Comparison of ENCODE assay signal across 10 cellular contexts in the genomic region with DNA sequence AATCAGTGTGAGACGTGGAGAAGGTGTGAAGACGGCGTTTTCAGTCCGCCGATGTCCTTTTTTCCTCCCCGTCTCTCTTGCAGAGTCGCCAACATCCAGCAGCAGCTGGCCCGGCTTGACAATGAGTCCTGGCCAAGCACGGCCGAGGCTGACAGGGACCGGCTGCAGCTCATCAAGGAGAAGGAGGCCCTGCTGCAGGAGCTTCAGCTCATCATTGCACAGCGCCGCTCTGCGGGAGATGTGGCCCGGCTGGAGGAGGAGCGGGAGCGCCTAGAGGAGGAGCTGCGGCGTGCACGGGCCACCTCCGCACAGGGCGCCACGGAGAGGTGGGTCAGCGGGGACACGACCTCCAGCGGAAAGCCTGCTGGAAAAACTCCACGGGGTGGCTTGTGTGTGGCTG. TPM values are rescaled to one million over a fixed set of nuclear protein-coding genes. Genes with fewer than 3 reads are reported as not detected.
DNase-seq lines count a peak whose midpoint lies in the region; ATAC-seq and TF ChIP-seq lines count a peak whose summit lies in the region.
"Had no signal": no experiment of that assay in that cellular context is flagged by ENCODE, and none has a peak within 500 bp of the region (broad histone marks: within the 10 kb centered on the region; RNA-seq: fewer than 3 reads in every experiment).

No MANE protein-coding gene starts in this region.

- POLR2A ChIA-PET in activated CD4-positive, alpha-beta T cell treated with anti-CD3 and anti-CD28 coated beads, Interleukin-2, amount 10 ng/mL, durations not matched to agents 7 days and 5 days (lab: Charles Lee) = no interaction called here

- H4K20me1 ChIP-seq in MM.1S (ENCODE audit: insufficient read depth, low read length) (no peaks in the 10 kb centered on the region), fibroblast of lung (ENCODE audit: control insufficient read depth, extremely low read depth, insufficient read depth, low read length) (no peaks in the 10 kb centered on the region)

- peaks cover 57% of the 10 kb centered on the region for H3F3A ChIP-seq in MM.1S (ENCODE audit: insufficient read depth, low read length)

- peak; percentile 19; the same call in 1 of the 2 replicates for TF ChIP-seq CTCF in AG10803 (conservative IDR thresholded peaks at IDR 0.05; ENCODE audit: low read length)
- TF ChIP-seq CTCF in MM.1S (IDR thresholded peaks at IDR 0.05; ENCODE audit: low read length) = no peak
- peak; percentile 12 to 35 for TF ChIP-seq CTCF in fibroblast of lung (conservative IDR thresholded peaks at IDR 0.05 in 1 of 2, IDR thresholded peaks at IDR 0.05 in 1 of 2; ENCODE audit: low read depth in 1 of 2, low read length in 2 of 2)
- TF ChIP-seq CTCF in nephron (IDR thresholded peaks at IDR 0.05; ENCODE audit: unreplicated experiment in 3 of 3) = no peak

- H3K4me1 ChIP-seq in MM.1S (ENCODE audit: low read length) (peaks cover 76% of the 10 kb centered on the region), fibroblast of lung (ENCODE audit: control insufficient read depth, extremely low read depth, insufficient read depth, low read length) (peaks cover 5% of the 10 kb centered on the region)
- H3K4me1 ChIP-seq: ascending aorta had no signal

- H3K4me1 Mint-ChIP-seq in nephron = peaks cover 59% of the 10 kb centered on the region
- peaks cover 56% of the 10 kb centered on the region for H3K4me1 Mint-ChIP-seq in activated CD4-positive, alpha-beta T cell treated with anti-CD3 and anti-CD28 coated beads, Interleukin-2, amount 10 ng/mL, durations not matched to agents 7 days and 5 days

- H3K4me3 Mint-ChIP-seq in nephron = peak overlapping the region in 2 of 3 experiments; percentile 32 to 47
- H3K4me3 Mint-ChIP-seq in activated CD4-positive, alpha-beta T cell treated with anti-CD3 and anti-CD28 coated beads, Interleukin-2, amount 10 ng/mL, durations not matched to agents 7 days and 5 days = no peak overlapping the region

- H3K27ac ChIP-seq in MM.1S (ENCODE audit: low read length) = peak overlapping the region; percentile 100
- H3K27ac ChIP-seq in fibroblast of lung (ENCODE audit: insufficient read depth, low read length) = no peak overlapping the region
- H3K27ac ChIP-seq: ascending aorta had no signal

- H3K9ac ChIP-seq in MM.1S (ENCODE audit: low read length) = peak overlapping the region; percentile 94; the same call in 1 of the 2 replicates
- H3K9ac ChIP-seq in fibroblast of lung (ENCODE audit: insufficient read depth, low read length) = no peak overlapping the region

- H3K36me3 Mint-ChIP-seq in nephron (ENCODE audit: low read depth) = peaks cover 27% of the 10 kb centered on the region
- H3K36me3 Mint-ChIP-seq in activated CD4-positive, alpha-beta T cell treated with anti-CD3 and anti-CD28 coated beads, Interleukin-2, amount 10 ng/mL, durations not matched to agents 7 days and 5 days (ENCODE audit: low read depth) = peaks cover 8% of the 10 kb centered on the region

- H3K9me3 ChIP-seq in MM.1S (replicated peaks; ENCODE audit: insufficient read depth, low read length) = no peaks in the 10 kb centered on the region
- H3K9me3 ChIP-seq in fibroblast of lung (ENCODE audit: control insufficient read depth, insufficient read depth, low read depth, low read length) = no peaks in the 10 kb centered on the region
- H3K9me3 ChIP-seq: ascending aorta, MG63 had no signal

- DNase-seq in AG10803 (ENCODE audit: low read depth) (no peak), MM.1S (no peak), fibroblast of lung (ENCODE audit: low read depth in 2 of 2) (peak in 1 of 2 donors; percentile 68), NCI-H2196 (lab: John Stamatoyannopoulos, UW; ENCODE audit: unreplicated experiment) (no peak), NCI-H345 treated with DMSO at 0.1 percent for 48 hours (lab: John Stamatoyannopoulos, UW; ENCODE audit: unreplicated experiment) (no peak)
- DNase-seq in activated CD4-positive, alpha-beta T cell treated with anti-CD3 and anti-CD28 coated beads, Interleukin-2, amount 10 ng/mL, durations not matched to agents 7 days and 5 days = no peak
- DNase-seq: MG63 had no signal

- H3K36me3 ChIP-seq in MM.1S (replicated peaks; ENCODE audit: insufficient read depth, low read length) (no peaks in the 10 kb centered on the region), fibroblast of lung (ENCODE audit: control insufficient read depth, insufficient read depth, low read length) (peaks cover 3% of the 10 kb centered on the region)
- H3K36me3 ChIP-seq: MG63 had no signal

- peaks cover 5% of the 10 kb centered on the region for H3K27me3 Mint-ChIP-seq in nephron (ENCODE audit: low read depth)
- no peaks in the 10 kb centered on the region for H3K27me3 Mint-ChIP-seq in activated CD4-positive, alpha-beta T cell treated with anti-CD3 and anti-CD28 coated beads, Interleukin-2, amount 10 ng/mL, durations not matched to agents 7 days and 5 days

- H3K27ac Mint-ChIP-seq in nephron = peak overlapping the region; percentile 49 to 91 (median 83)
- no peak overlapping the region for H3K27ac Mint-ChIP-seq in activated CD4-positive, alpha-beta T cell treated with anti-CD3 and anti-CD28 coated beads, Interleukin-2, amount 10 ng/mL, durations not matched to agents 7 days and 5 days

- no peaks in the 10 kb centered on the region for H3K9me3 Mint-ChIP-seq in nephron
- H3K9me3 Mint-ChIP-seq in activated CD4-positive, alpha-beta T cell treated with anti-CD3 and anti-CD28 coated beads, Interleukin-2, amount 10 ng/mL, durations not matched to agents 7 days and 5 days = no peaks in the 10 kb centered on the region

- H3K9me2 ChIP-seq in MM.1S (replicated peaks; ENCODE audit: insufficient read depth, low read length) = no peaks in the 10 kb centered on the region

- ATAC-seq in GM18858 (IDR thresholded peaks at IDR 0.05; ENCODE audit: unreplicated experiment) = no peak

- H3K79me2 ChIP-seq in MM.1S (ENCODE audit: low read length) (peaks cover 53% of the 10 kb centered on the region), fibroblast of lung (ENCODE audit: control insufficient read depth, insufficient read depth, low read length) (no peaks in the 10 kb centered on the region)

- H3K27me3 ChIP-seq in MM.1S (replicated peaks; ENCODE audit: insufficient read depth, low read length) = no peaks in the 10 kb centered on the region
- H3K27me3 ChIP-seq in fibroblast of lung (ENCODE audit: control insufficient read depth, insufficient read depth, low read length) = no peaks in the 10 kb centered on the region
- H3K27me3 ChIP-seq: ascending aorta, MG63 had no signal

- CTCF ChIA-PET in activated CD4-positive, alpha-beta T cell treated with anti-CD3 and anti-CD28 coated beads, Interleukin-2, amount 10 ng/mL, durations not matched to agents 7 days and 5 days (lab: Charles Lee) = interaction anchor here (1.5 to 4.9 kb wide), 3 partner anchors 9 to 112 kb away, joined by 5 to 35 read pairs (median 6); no protein-coding TSS in a partner anchor

- H2AFZ ChIP-seq in MM.1S (ENCODE audit: low read length) = no peak overlapping the region
- no peak overlapping the region for H2AFZ ChIP-seq in fibroblast of lung (ENCODE audit: low read length)

- no peak overlapping the region for H3K4me3 ChIP-seq in AG10803 (ENCODE audit: low read length)
- H3K4me3 ChIP-seq in MM.1S (ENCODE audit: low read length) = no peak overlapping the region
- H3K4me3 ChIP-seq in fibroblast of lung (replicated peaks in 1 of 4; ENCODE audit: control extremely low read depth in 1 of 4, insufficient read depth in 1 of 4, low read depth in 3 of 4, low read length in 4 of 4) = no peak overlapping the region
- H3K4me3 ChIP-seq: ascending aorta, MG63 had no signal

- H3K4me2 ChIP-seq in MM.1S (ENCODE audit: low read depth, low read length) = peak overlapping the region; percentile 78
- no peak overlapping the region for H3K4me2 ChIP-seq in fibroblast of lung (ENCODE audit: extremely low read depth, insufficient read depth, low read length)

RNA-seq across cellular contexts. Expression of gene CLCN4, which starts 47.1 kb away (rescaled TPM):
- total RNA-seq in fibroblast of lung = 2.1 and 4.0 TPM in 2 replicates
- 0.70 and 2.2 TPM in 2 replicates for polyA plus RNA-seq in fibroblast of lung
- polyA plus RNA-seq in fibroblast of lung (2012) = 0.62 and 1.6 TPM in 2 replicates
- 2.0 and 5.9 TPM in 2 replicates for polyA minus RNA-seq in fibroblast of lung (ENCODE audit: low replicate concordance)
- total RNA-seq in activated CD4-positive, alpha-beta T cell treated with anti-CD3 and anti-CD28 coated beads, Interleukin-2, amount 10 ng/mL, durations not matched to agents 7 days and 5 days = not detected

Comparison
In these comparisons a context has a peak if more than half of its experiments do, and no peak if none do; other contexts are left out.
1. CTCF ChIP-seq: peak in AG10803 (single experiment) and fibroblast of lung (2 of 2); none in MM.1S (single experiment) and nephron (0 of 3).